Comparison of ENCODE assay signal across 7 cellular contexts in the genomic region with DNA sequence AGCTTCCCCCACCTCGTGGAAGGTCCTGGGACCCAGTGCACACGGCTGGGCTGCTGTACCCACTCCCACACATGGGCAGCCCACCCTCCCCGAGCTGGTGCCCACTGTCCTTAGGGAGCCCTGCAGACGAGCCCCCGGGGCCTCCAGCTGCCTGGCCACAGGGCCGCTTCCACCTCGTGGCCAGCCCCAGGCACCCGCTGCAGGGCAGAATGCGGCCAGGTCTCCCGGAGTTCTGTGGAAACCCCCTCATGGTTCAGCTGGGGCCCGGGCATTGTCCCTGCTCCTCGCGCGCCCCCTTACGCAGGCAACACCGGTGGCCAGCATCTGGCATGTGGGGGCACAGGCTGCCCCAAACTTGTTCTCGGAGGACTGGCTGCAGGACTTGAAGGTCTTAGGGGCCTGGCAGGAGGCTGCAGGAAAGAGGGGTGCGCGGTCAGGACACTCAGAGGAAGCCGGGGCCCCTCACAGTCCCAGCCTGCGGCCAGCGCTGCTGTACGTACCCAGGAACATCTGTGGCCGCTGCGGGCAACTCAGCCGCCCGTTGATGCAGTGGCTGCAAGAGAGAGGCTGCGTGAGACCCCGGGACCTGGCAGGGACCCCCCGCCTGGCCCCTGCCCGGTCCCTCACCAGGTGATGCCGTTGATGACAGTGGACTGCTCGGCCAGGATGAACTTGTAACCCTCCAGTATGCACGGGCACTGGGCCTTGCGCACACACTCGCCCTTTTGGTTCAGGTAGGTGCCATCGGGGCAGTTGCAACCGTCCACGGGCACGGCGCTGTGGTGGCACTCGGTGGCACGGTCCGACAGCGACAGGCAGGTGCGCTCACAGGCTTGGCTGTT. TPM values are rescaled to one million over a fixed set of nuclear protein-coding genes. Genes with fewer than 3 reads are reported as not detected.
"Had no signal": no experiment of that assay in that cellular context is flagged by ENCODE, and none has a peak within 500 bp of the region (broad histone marks: within the 10 kb centered on the region; RNA-seq: fewer than 3 reads in every experiment).

No MANE protein-coding gene starts in this region.

- H2AFZ ChIP-seq: GM23248 had no signal

- H3K9ac ChIP-seq: GM23248 had no signal

- H3K27ac ChIP-seq: GM23248 had no signal

- DNase-seq: GM23248, GOT3, H9, HCEC 1CT, KBM-7 had no signal

- H3K4me3 ChIP-seq: GM23248 had no signal

RNA-seq across cellular contexts. Expression of gene MUC6, which starts 9.7 kb away (rescaled TPM):
- total RNA-seq: GM23248, H9, HepG2 had no signal
- polyA plus RNA-seq: GM23248, HepG2, IgD-negative memory B cell had no signal

RNA-seq across cellular contexts. Expression of gene MUC2, which starts 47.8 kb away (rescaled TPM):
- total RNA-seq: GM23248, H9, HepG2 had no signal
- polyA plus RNA-seq: GM23248, HepG2, IgD-negative memory B cell had no signal
